22 cellular contexts compared by ENCODE assay signal in genomic region chr3:8328971-8329370, GRCh38.
DNase-seq lines count a peak whose midpoint lies in the region; ATAC-seq, FAIRE-seq and TF ChIP-seq lines count a peak whose summit lies in the region.
"Had no signal": no experiment of that assay in that cellular context is flagged by ENCODE, and none has a peak within 500 bp of the region (broad histone marks: within the 10 kb centered on the region; RNA-seq: fewer than 3 reads in every experiment).

No MANE protein-coding gene starts in this region.

- H3K36me3 ChIP-seq in CD4-positive, alpha-beta memory T cell (ENCODE audit: insufficient read depth, low read length), result no peaks in the 10 kb centered on the region
- H3K36me3 ChIP-seq in HepG2 (replicated peaks in 1 of 2; ENCODE audit: control insufficient read depth in 1 of 2, insufficient read depth in 2 of 2, low read length in 2 of 2), result no peaks in the 10 kb centered on the region
- H3K36me3 ChIP-seq: gastrocnemius medialis, left lung had no signal

- TF ChIP-seq EP300 in HepG2 (IDR thresholded peaks at IDR 0.05; ENCODE audit: low read depth in 2 of 2, low read length in 2 of 2), result no peak
- TF ChIP-seq EP300 in HepG2 (CRISPR knock-in tag; IDR thresholded peaks at IDR 0.05; ENCODE audit: borderline replicate concordance), result no peak

- H3K36me3 Mint-ChIP-seq in CD4-positive, alpha-beta memory T cell, result no peaks in the 10 kb centered on the region
- H3K36me3 Mint-ChIP-seq in memory B cell, result no peaks in the 10 kb centered on the region
- H3K36me3 Mint-ChIP-seq: activated naive CD4-positive, alpha-beta T cell treated with anti-CD3 and anti-CD28 coated beads, Interleukin-2, amount 10 ng/mL, durations not matched to agents 7 days and 5 days had no signal

- H3K4me1 Mint-ChIP-seq in CD4-positive, alpha-beta memory T cell, result peaks cover 23 to 25% (median 24%) of the 10 kb centered on the region in 4 donors
- H3K4me1 Mint-ChIP-seq in memory B cell, result peaks cover 15% of the 10 kb centered on the region
- H3K4me1 Mint-ChIP-seq: activated CD4-positive, alpha-beta T cell treated with anti-CD3 and anti-CD28 coated beads, Interleukin-2, amount 10 ng/mL, durations not matched to agents 7 days and 5 days; activated naive CD4-positive, alpha-beta T cell treated with anti-CD3 and anti-CD28 coated beads, Interleukin-2, amount 10 ng/mL, durations not matched to agents 7 days and 5 days had no signal

- no peaks in the 10 kb centered on the region for H3K9me3 ChIP-seq in CD4-positive, alpha-beta memory T cell (ENCODE audit: control insufficient read depth in 1 of 2, low read length in 2 of 2)
- H3K9me3 ChIP-seq in HepG2 (ENCODE audit: low read length), result no peaks in the 10 kb centered on the region
- H3K9me3 ChIP-seq: body of pancreas, gastrocnemius medialis, left lung had no signal

- CTCF ChIA-PET in CD4-positive, alpha-beta memory T cell (lab: Charles Lee; ENCODE audit: partially characterized antibody), result interaction anchor here (12.7 kb wide), 1 partner anchor 87 kb away, joined by 391 read pairs; no protein-coding TSS in a partner anchor
- CTCF ChIA-PET in HepG2 (lab: Yijun Ruan, JAX; ENCODE audit: low intra/inter-chr PET ratio, low total read pairs), result no interaction called here

- H3K79me2 ChIP-seq in HepG2 (ENCODE audit: insufficient read depth, low read length), result no peaks in the 10 kb centered on the region

- POLR2A ChIA-PET in CD4-positive, alpha-beta memory T cell (lab: Charles Lee; ENCODE audit: partially characterized antibody), result interaction anchor here (1.2 to 2.6 kb wide), 3 partner anchors 28 to 89 kb away, joined by 3 to 8 read pairs (median 5); no protein-coding TSS in a partner anchor
- POLR2A ChIA-PET in HepG2 (lab: Yijun Ruan, JAX), result no interaction called here

- H3K4me2 ChIP-seq in HepG2 (ENCODE audit: low read depth, low read length), result no peak overlapping the region

- peaks cover 10% of the 10 kb centered on the region for H3K4me1 ChIP-seq in CD4-positive, alpha-beta memory T cell (ENCODE audit: insufficient read depth, low read length)
- H3K4me1 ChIP-seq in HepG2 (ENCODE audit: insufficient read depth, low read length), result no peaks in the 10 kb centered on the region
- H3K4me1 ChIP-seq: body of pancreas, gastrocnemius medialis, left lung had no signal

- H3K9me3 Mint-ChIP-seq in CD4-positive, alpha-beta memory T cell, result peaks cover 0 to 4% (median 0%) of the 10 kb centered on the region in 8 donors
- H3K9me3 Mint-ChIP-seq in memory B cell, result no peaks in the 10 kb centered on the region
- H3K9me3 Mint-ChIP-seq: activated CD4-positive, alpha-beta T cell treated with anti-CD3 and anti-CD28 coated beads, Interleukin-2, amount 10 ng/mL, durations not matched to agents 7 days and 5 days; activated naive CD4-positive, alpha-beta T cell treated with anti-CD3 and anti-CD28 coated beads, Interleukin-2, amount 10 ng/mL, durations not matched to agents 7 days and 5 days had no signal

- peak overlapping the region in 4 of 8 donors; percentile 6 to 59 (median 34) for H3K4me3 Mint-ChIP-seq in CD4-positive, alpha-beta memory T cell
- no peak overlapping the region for H3K4me3 Mint-ChIP-seq in memory B cell
- H3K4me3 Mint-ChIP-seq: activated CD4-positive, alpha-beta T cell treated with anti-CD3 and anti-CD28 coated beads, Interleukin-2, amount 10 ng/mL, durations not matched to agents 7 days and 5 days; activated naive CD4-positive, alpha-beta T cell treated with anti-CD3 and anti-CD28 coated beads, Interleukin-2, amount 10 ng/mL, durations not matched to agents 7 days and 5 days had no signal

- no peaks in the 10 kb centered on the region for H3K27me3 Mint-ChIP-seq in CD4-positive, alpha-beta memory T cell
- peaks cover 8% of the 10 kb centered on the region for H3K27me3 Mint-ChIP-seq in memory B cell
- H3K27me3 Mint-ChIP-seq: activated CD4-positive, alpha-beta T cell treated with anti-CD3 and anti-CD28 coated beads, Interleukin-2, amount 10 ng/mL, durations not matched to agents 7 days and 5 days; activated naive CD4-positive, alpha-beta T cell treated with anti-CD3 and anti-CD28 coated beads, Interleukin-2, amount 10 ng/mL, durations not matched to agents 7 days and 5 days had no signal

- peak overlapping the region in 5 of 7 donors; percentile 36 to 71 (median 57) for H3K27ac Mint-ChIP-seq in CD4-positive, alpha-beta memory T cell
- no peak overlapping the region for H3K27ac Mint-ChIP-seq in memory B cell
- H3K27ac Mint-ChIP-seq: activated naive CD4-positive, alpha-beta T cell treated with anti-CD3 and anti-CD28 coated beads, Interleukin-2, amount 10 ng/mL, durations not matched to agents 7 days and 5 days had no signal

- H3K27ac ChIP-seq in CD4-positive, alpha-beta memory T cell (ENCODE audit: low read depth, low read length), result no peak overlapping the region
- no peak overlapping the region for H3K27ac ChIP-seq in HepG2 (ENCODE audit: extremely low read length, insufficient read depth, low read length)
- H3K27ac ChIP-seq: body of pancreas, gastrocnemius medialis, GM23248, left lung had no signal

- TF ChIP-seq CTCF in HepG2 (CRISPR knock-in tag; IDR thresholded peaks at IDR 0.05), result no peak

- in situ Hi-C loops in HepG2 (cut with HindIII; ENCODE audit: extremely low pct_ligation_motif_present, low pct_unique_long_range_greater_than_20kb), result loop anchor here (5.0 to 10.0 kb wide), 2 partner anchors 88 to 276 kb away; no protein-coding TSS in a partner anchor

- TF ChIP-seq RAD21 in HepG2 (CRISPR knock-in tag; IDR thresholded peaks at IDR 0.05), result no peak

- no peak overlapping the region for H3K4me3 ChIP-seq in CD4-positive, alpha-beta memory T cell (ENCODE audit: low read length in 2 of 2)
- H3K4me3 ChIP-seq in HepG2 (replicated peaks in 1 of 3; ENCODE audit: insufficient read depth in 1 of 3, low read depth in 2 of 3, low read length in 3 of 3), result no peak overlapping the region
- H3K4me3 ChIP-seq: body of pancreas, gastrocnemius medialis, GM12878, GM23248, left lung had no signal

- TF ChIP-seq POLR2A in HepG2 (IDR thresholded peaks at IDR 0.05; ENCODE audit: insufficient read depth in 1 of 2, low read depth in 2 of 2, low read length in 2 of 2), result no peak

- H4K20me1 ChIP-seq in HepG2 (ENCODE audit: insufficient read depth, low read length), result no peaks in the 10 kb centered on the region

- intact Hi-C loops in CD4-positive, alpha-beta memory T cell (cut with micrococcal nuclease), result loop anchor here (2.0 to 10.0 kb wide), 2 partner anchors 28 to 296 kb away; no protein-coding TSS in a partner anchor
- intact Hi-C loops in HepG2 (cut with micrococcal nuclease; ENCODE audit: unreplicated experiment), result loop anchor here (5.0 kb wide), 1 partner anchor 293 kb away; no protein-coding TSS in a partner anchor

- 6% methylated on average over 3 of the region's 3 CpGs for WGBS in HepG2 (ENCODE audit: low lambda C conversion rate)

- no peak overlapping the region for H3K9ac ChIP-seq in HepG2 (ENCODE audit: insufficient read depth, low read depth, low read length)
- H3K9ac ChIP-seq: GM23248 had no signal

- FAIRE-seq in HepG2 (lab: Jason Lieb, UNC), result no peak
- FAIRE-seq: GM12878, RCC 7860 had no signal

- H2AFZ ChIP-seq in HepG2 (ENCODE audit: low read length), result no peak overlapping the region
- H2AFZ ChIP-seq: GM23248 had no signal

- DNase-seq in CD4-positive, alpha-beta memory T cell, result peak; percentile 3 to 52 (median 19)
- DNase-seq in NCI-H187 treated with DMSO at 0.1 percent for 48 hours (lab: John Stamatoyannopoulos, UW) (peak; percentile 26), memory B cell (ENCODE audit: low spot score in 2 of 2) (no peak), HepG2 (ENCODE audit: low spot score) (no peak)
- no peak for DNase-seq in stimulated activated naive CD4-positive, alpha-beta T cell (lab: John Stamatoyannopoulos, UW)
- DNase-seq: activated CD4-positive, alpha-beta T cell treated with anti-CD3 and anti-CD28 coated beads, Interleukin-2, amount 10 ng/mL, durations not matched to agents 7 days and 5 days; activated naive CD4-positive, alpha-beta T cell treated with anti-CD3 and anti-CD28 coated beads, Interleukin-2, amount 10 ng/mL, durations not matched to agents 7 days and 5 days; body of pancreas; erythroblast; gastrocnemius medialis; GDM1; GM23248; left lung; NCI-H1092 treated with DMSO at 0.1 percent for 48 hours; NCI-H526; stimulated activated CD4-positive, alpha-beta T cell treated with anti-CD3 and anti-CD28 coated beads, Interleukin-2, amount 100 ng/mL, for 24 hours; substantia nigra had no signal

- H3K27me3 ChIP-seq in CD4-positive, alpha-beta memory T cell (ENCODE audit: insufficient read depth, low read length), result no peaks in the 10 kb centered on the region
- no peaks in the 10 kb centered on the region for H3K27me3 ChIP-seq in HepG2 (ENCODE audit: control insufficient read depth in 1 of 2, insufficient read depth in 2 of 2, low read length in 2 of 2)
- H3K27me3 ChIP-seq: body of pancreas, gastrocnemius medialis, left lung had no signal

- ATAC-seq in SK-N-SH treated with all-trans-retinoic acid at 6 μM for 48 hours (no peak), memory B cell (ENCODE audit: low read depth) (peak; percentile 22), GM21717 (IDR thresholded peaks at IDR 0.05; ENCODE audit: unreplicated experiment) (no peak), HepG2 (no peak), HG03354 (IDR thresholded peaks at IDR 0.05; ENCODE audit: poor library complexity, severe bottlenecking, unreplicated experiment) (no peak)
- ATAC-seq: body of pancreas, gastrocnemius medialis, GM12878, left lung had no signal

- BruUV-seq in HepG2 (replicated peaks; lab: Mats Ljungman, UMichigan), result no TSS peak

TF ChIP-seq in SK-N-SH treated with all-trans-retinoic acid at 6 μM for 48 hours, 23 proteins besides CTCF, POLR2A, EP300 and RAD21 (continues in another document):
- TF ChIP-seq TCF4 (CRISPR knock-in tag; IDR thresholded peaks at IDR 0.05; ENCODE audit: borderline replicate concordance) (peak; percentile 63; the same call in 1 of the 2 replicates), CSDC2 (CRISPR knock-in tag; IDR thresholded peaks at IDR 0.05) (no peak)

TF ChIP-seq in HepG2, 621 proteins besides CTCF, POLR2A, EP300 and RAD21 (continues in another document):
- no peak for TF ChIP-seq PHF21A (CRISPR knock-in tag; IDR thresholded peaks at IDR 0.05)
- TF ChIP-seq CENPT (CRISPR knock-in tag; IDR thresholded peaks at IDR 0.05; ENCODE audit: low read depth), result no peak
- TF ChIP-seq SP140L (CRISPR knock-in tag; IDR thresholded peaks at IDR 0.05; ENCODE audit: borderline replicate concordance), result no peak

Comparison
In these comparisons a context has a peak if more than half of its experiments do, and no peak if none do; other contexts are left out.
1. DNase-seq: peak in CD4-positive, alpha-beta memory T cell (5 of 5) and NCI-H187 treated with DMSO at 0.1 percent for 48 hours (single experiment); none in memory B cell (0 of 2), stimulated activated naive CD4-positive, alpha-beta T cell (0 of 6) and HepG2 (single experiment).